12 cellular contexts compared by ENCODE assay signal in the genomic region with DNA sequence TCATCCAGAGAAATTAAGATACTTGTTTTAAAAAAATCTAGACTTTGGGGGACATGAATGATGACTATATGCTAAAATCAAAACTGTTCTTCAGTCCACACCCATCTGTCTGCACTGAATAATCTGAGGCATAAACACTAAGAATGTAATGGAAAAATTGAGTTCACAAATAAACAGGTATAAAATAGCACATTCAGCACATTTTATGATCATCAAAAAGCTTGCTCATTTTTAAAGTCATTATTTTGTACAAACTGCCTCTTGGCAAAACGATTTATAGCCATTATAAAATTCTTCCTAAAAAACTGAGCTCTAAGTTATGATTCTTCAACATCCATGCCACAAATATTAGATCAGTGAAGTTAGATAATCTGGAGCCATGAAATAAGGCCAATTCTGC.
"Had no signal": no experiment of that assay in that cellular context is flagged by ENCODE, and none has a peak within 500 bp of the region (broad histone marks: within the 10 kb centered on the region; RNA-seq: fewer than 3 reads in every experiment).

No MANE protein-coding gene starts in this region.

- H3K9me3 Mint-ChIP-seq: activated T-helper 2 cell treated with anti-CD3 and anti-CD28 coated beads, Interferon-gamma antibody, Interleukin-2, Interleukin-4, amounts not matched to agents 10 μg/mL and 5 μg/mL and 100 μg/mL, durations not matched to agents 14 hours and 24 hours and 36 hours; stimulated activated memory B cell treated with anti-CD40 and anti-IgM and Interleukin-4, amounts not matched to agents 10 μg/mL and 1 μg/mL and 100 μg/mL, for 72 hours had no signal

- DNase-seq: activated CD8-positive, alpha-beta memory T cell treated with anti-CD3 and anti-CD28 coated beads for 24 hours; islet precursor cell; tibial artery; uterus; WERI-Rb-1 had no signal

- ATAC-seq: left lobe of liver; stimulated activated memory B cell treated with anti-CD40 and anti-IgM and Interleukin-4, amounts not matched to agents 10 μg/mL and 1 μg/mL and 100 μg/mL, for 72 hours had no signal

- H3K27me3 ChIP-seq: cardiac muscle cell, neutrophil, tibial artery, uterus had no signal

- H3K36me3 ChIP-seq: cardiac muscle cell, neutrophil, uterus had no signal

- H3K9me3 ChIP-seq: neutrophil, tibial artery, uterus had no signal

- H3K4me3 Mint-ChIP-seq: stimulated activated memory B cell treated with anti-CD40 and anti-IgM and Interleukin-4, amounts not matched to agents 10 μg/mL and 1 μg/mL and 100 μg/mL, for 72 hours had no signal

- H3K4me1 ChIP-seq: uterus had no signal

- H3K27ac Mint-ChIP-seq: activated T-helper 2 cell treated with anti-CD3 and anti-CD28 coated beads, Interferon-gamma antibody, Interleukin-2, Interleukin-4, amounts not matched to agents 10 μg/mL and 5 μg/mL and 100 μg/mL, durations not matched to agents 14 hours and 24 hours and 36 hours; stimulated activated memory B cell treated with anti-CD40 and anti-IgM and Interleukin-4, amounts not matched to agents 10 μg/mL and 1 μg/mL and 100 μg/mL, for 72 hours had no signal

- H3K4me3 ChIP-seq: cardiac muscle cell, tibial artery, uterus had no signal

- H3K4me1 Mint-ChIP-seq: stimulated activated memory B cell treated with anti-CD40 and anti-IgM and Interleukin-4, amounts not matched to agents 10 μg/mL and 1 μg/mL and 100 μg/mL, for 72 hours had no signal

- H3K9ac ChIP-seq: parathyroid adenoma had no signal

- H3K27ac ChIP-seq: neutrophil, parathyroid adenoma, tibial artery, WERI-Rb-1 had no signal

- H3K27me3 Mint-ChIP-seq: naive thymus-derived CD4-positive, alpha-beta T cell; stimulated activated memory B cell treated with anti-CD40 and anti-IgM and Interleukin-4, amounts not matched to agents 10 μg/mL and 1 μg/mL and 100 μg/mL, for 72 hours had no signal

- H2AFZ ChIP-seq: parathyroid adenoma had no signal
